Comparison of ENCODE assay signal across 1 cellular context in genomic region chr13:42083138-42083770, GRCh38.
TF ChIP-seq lines count a peak whose summit lies in the region.

No MANE protein-coding gene starts in this region.

TF ChIP-seq in K562, 482 proteins besides CTCF, POLR2A, EP300 and RAD21 (continued from another document):
- peak; percentile 65 for TF ChIP-seq ZBTB33 (CRISPR knock-in tag; IDR thresholded peaks at IDR 0.05)
